ENCODE assay signal across 8 cellular contexts in the genomic region with DNA sequence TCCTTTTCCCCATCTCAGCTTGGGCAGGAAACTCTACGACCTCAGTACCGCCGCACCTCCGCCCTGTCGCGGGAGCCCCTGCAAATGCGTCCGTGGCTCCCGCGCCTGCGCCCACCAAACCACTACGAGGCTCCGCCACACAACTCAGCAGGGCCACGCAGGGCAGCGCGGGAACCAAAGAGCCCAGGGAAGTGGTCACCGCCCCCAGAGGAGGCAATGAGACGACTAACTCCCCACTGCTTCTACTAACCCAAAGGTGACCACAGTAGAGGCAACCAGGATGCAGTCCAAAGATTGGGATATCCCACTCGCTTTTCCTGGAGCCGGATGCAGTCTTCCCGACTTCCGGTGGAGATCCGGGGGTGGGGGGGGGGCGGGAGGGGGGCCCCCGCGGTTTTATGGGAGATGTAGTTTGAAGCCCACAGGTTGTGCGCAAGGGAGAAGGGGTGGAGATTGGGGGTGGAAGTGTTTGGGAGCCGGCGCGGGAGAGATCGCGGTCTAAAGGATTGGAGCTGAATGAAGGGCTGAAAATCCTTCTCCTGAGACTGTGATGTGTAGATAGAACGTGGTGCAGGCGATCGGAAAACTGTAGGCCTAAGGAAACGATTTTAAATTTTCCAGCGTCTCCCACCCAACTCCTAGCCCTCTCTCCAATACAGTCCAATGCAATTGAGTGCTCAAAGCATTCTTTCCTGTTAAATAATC. TPM values are rescaled to one million over a fixed set of nuclear protein-coding genes. Genes with fewer than 3 reads are reported as not detected.
DNase-seq lines count a peak whose midpoint lies in the region; ATAC-seq and TF ChIP-seq lines count a peak whose summit lies in the region.

TSS of gene NUDT12 (minus strand) at position 337 of the 705 bp plus-strand sequence. CDS start 2,541 bp downstream, outside the sequence.

- H3K4me3 ChIP-seq in epithelial cell of proximal tubule (ENCODE audit: low read depth, low read length) = peak within 1 kb of the TSS; percentile 61

- peak; percentile 95 for ATAC-seq in GM19324 (IDR thresholded peaks at IDR 0.05; ENCODE audit: low FRiP score, unreplicated experiment)
- peak; percentile 82 for ATAC-seq in HG03457 (IDR thresholded peaks at IDR 0.05; ENCODE audit: unreplicated experiment)

- TF ChIP-seq CTCF in C4-2B (conservative IDR thresholded peaks at IDR 0.05) = no peak
- TF ChIP-seq CTCF in epithelial cell of proximal tubule (conservative IDR thresholded peaks at IDR 0.05; ENCODE audit: low read depth, low read length) = no peak

- peak within 1 kb of the TSS; percentile 93 for H3K27ac ChIP-seq in C4-2B

- DNase-seq in NCI-H82 (lab: John Stamatoyannopoulos, UW) (peak; percentile 87), activated T-cell treated with anti-CD3 and anti-CD28 coated beads for 24 hours (ENCODE audit: low read depth) (peak; percentile 24), epithelial cell of proximal tubule (ENCODE audit: low read depth) (no peak), middle frontal gyrus (ENCODE audit: extremely low spot score, low spot score) (peak; percentile 50)
- DNase-seq in stimulated activated CD8-positive, alpha-beta memory T cell treated with anti-CD3 and anti-CD28 coated beads, Interleukin-7, amount 100 ng/mL, for 24 hours (ENCODE audit: low read depth) = peak; percentile 3

RNA-seq across cellular contexts. Expression of gene NUDT12, which starts in this region (rescaled TPM):
- total RNA-seq in epithelial cell of proximal tubule = 8.0 and 9.9 TPM in 2 replicates
